8 cellular contexts compared by ENCODE assay signal in the genomic region with DNA sequence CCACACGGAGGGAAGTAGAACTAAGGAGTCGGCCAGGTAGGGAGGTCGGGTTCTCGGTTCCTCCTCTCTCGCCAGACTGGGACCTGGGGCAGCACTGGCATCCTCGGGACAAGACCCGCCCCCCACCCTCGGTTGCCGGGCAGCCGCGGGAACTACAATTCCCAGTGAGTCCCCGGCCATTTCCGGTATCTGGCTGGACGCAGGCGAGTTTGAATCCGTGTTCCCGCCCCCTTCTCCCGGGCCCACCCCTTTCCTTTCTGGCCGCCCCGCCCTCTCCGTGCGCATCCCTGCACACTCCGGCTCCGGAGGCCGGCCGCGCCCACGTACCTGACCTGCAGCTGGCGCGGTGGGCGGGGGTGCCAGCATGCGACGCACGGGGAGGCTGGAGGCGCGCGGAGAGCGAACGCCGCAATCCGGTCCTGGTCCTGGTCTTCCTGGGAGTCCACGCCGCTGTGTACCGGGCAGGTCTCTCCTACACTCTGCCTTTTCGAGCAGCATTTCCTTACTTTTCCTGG.
A peak's percentile ranks its signal among the peaks of the same experiment; 100 is the strongest.
DNase-seq lines count a peak whose midpoint lies in the region; ATAC-seq and TF ChIP-seq lines count a peak whose summit lies in the region.

No MANE protein-coding gene starts in this region.

- in situ Hi-C loops in ACHN (cut with HindIII; ENCODE audit: low pct_ligation_motif_present, low pct_unique_long_range_greater_than_20kb, low sequenced_read_pairs) = no loop called here

- H3K4me3 ChIP-seq in choroid plexus epithelial cell (ENCODE audit: low read depth, low read length) = peak overlapping the region; percentile 74

- no peak for TF ChIP-seq CTCF in choroid plexus epithelial cell (conservative IDR thresholded peaks at IDR 0.05; ENCODE audit: low read depth, low read length)

- DNase-seq in ACHN = peak; percentile 77
- peak; percentile 97 for DNase-seq in NCI-H2227 (lab: John Stamatoyannopoulos, UW; ENCODE audit: unreplicated experiment)
- peak; percentile 13 to 37 (median 20) for DNase-seq in activated CD4-positive, CD25-positive, alpha-beta regulatory T cell (lab: John Stamatoyannopoulos, UW)
- peak; percentile 78 for DNase-seq in choroid plexus epithelial cell (ENCODE audit: low read depth)
- DNase-seq in kidney glomerular epithelial cell (lab: John Stamatoyannopoulos, UW) = peak; percentile 61
- DNase-seq in stimulated activated CD4-positive, alpha-beta T cell treated with anti-CD3 and anti-CD28 coated beads, Interleukin-12 subunit alpha, Interleukin-12 subunit beta, amount 100 ng/mL, for 48 hours (ENCODE audit: low read depth in 2 of 3, low spot score in 1 of 3) = peak; percentile 44 to 69 (median 50)

- peak; percentile 57 for ATAC-seq in GM18909 (IDR thresholded peaks at IDR 0.05; ENCODE audit: poor library complexity, unreplicated experiment)
- peak; percentile 54 for ATAC-seq in HG03135 (IDR thresholded peaks at IDR 0.05; ENCODE audit: unreplicated experiment)

Comparison
In these comparisons a context has a peak if more than half of its experiments do, and no peak if none do; other contexts are left out.
1. Peak in every context shown above with its lines: DNase-seq, ATAC-seq and H3K4me3 ChIP-seq.
2. DNase-seq: peak in every context shown above with its lines; median percentile 97 in NCI-H2227; 78 in choroid plexus epithelial cell; 77 in ACHN; 61 in kidney glomerular epithelial cell; 50 in stimulated activated CD4-positive, alpha-beta T cell treated with anti-CD3 and anti-CD28 coated beads, Interleukin-12 subunit alpha, Interleukin-12 subunit beta, amount 100 ng/mL, for 48 hours; 20 in activated CD4-positive, CD25-positive, alpha-beta regulatory T cell.